Comparison of ENCODE assay signal across 16 cellular contexts in genomic region chr2:20599001-20599600, GRCh38. TPM values are rescaled to one million over a fixed set of nuclear protein-coding genes. Genes with fewer than 3 reads are reported as not detected.
DNase-seq lines count a peak whose midpoint lies in the region; ATAC-seq, FAIRE-seq and TF ChIP-seq lines count a peak whose summit lies in the region.
"Had no signal": no experiment of that assay in that cellular context is flagged by ENCODE, and none has a peak within 500 bp of the region (broad histone marks: within the 10 kb centered on the region; RNA-seq: fewer than 3 reads in every experiment).

No MANE protein-coding gene starts in this region.

- H3K27me3 ChIP-seq in thyroid gland = no peaks in the 10 kb centered on the region

- no peaks in the 10 kb centered on the region for H3K36me3 ChIP-seq in thyroid gland

- no peak overlapping the region for H3K4me3 ChIP-seq in thyroid gland (replicated peaks in 1 of 3)
- H3K4me3 ChIP-seq: mucosa of descending colon had no signal

- DNase-seq in amygdala (lab: John Stamatoyannopoulos, UW) = peak in 44 of 56 donors; percentile 25 to 81 (median 56)
- peak; percentile 38 to 88 (median 74) for DNase-seq in head of caudate nucleus
- DNase-seq in mucosa of gallbladder (ENCODE audit: low spot score) = peak; percentile 49
- DNase-seq in thyroid gland = peak; percentile 53 to 72
- no peak for DNase-seq in D721Med (ENCODE audit: insufficient read length, low spot score)
- DNase-seq in NCI-H1694 treated with DMSO at 0.1 percent for 48 hours (lab: John Stamatoyannopoulos, UW) = no peak
- DNase-seq: activated CD8-positive, alpha-beta memory T cell treated with anti-CD3 and anti-CD28 coated beads for 24 hours; DMS 273 treated with DMSO at 0.1 percent for 48 hours; NCI-H1417 treated with DMSO at 0.1 percent for 48 hours; NCI-H774; stimulated activated CD4-positive, alpha-beta T cell treated with anti-CD3 and anti-CD28 coated beads, Interleukin-15, amount 100 ng/mL, for 24 hours; stimulated activated naive B cell treated with anti-CD40 and anti-IgM and Interleukin-4, amounts not matched to agents 10 μg/mL and 1 μg/mL and 100 μg/mL, for 72 hours; T-cell had no signal

- FAIRE-seq in D721Med (lab: Jason Lieb, UNC) = no peak

- peak overlapping the region; percentile 44 to 70 (median 64) for H3K27ac ChIP-seq in thyroid gland

- 59 to 63% methylated on average over 8 to 12 of the region's 12 CpGs for WGBS in thyroid gland, 2 donors

- ATAC-seq in GM21786 (IDR thresholded peaks at IDR 0.05; ENCODE audit: unreplicated experiment) (no peak), GM18505 (IDR thresholded peaks at IDR 0.05; ENCODE audit: unreplicated experiment) (no peak)
- ATAC-seq: mucosa of descending colon; stimulated activated naive B cell treated with anti-CD40 and anti-IgM and Interleukin-4, amounts not matched to agents 10 μg/mL and 1 μg/mL and 100 μg/mL, for 72 hours; T-cell had no signal

- intact Hi-C loops in head of caudate nucleus (cut with DNase I) (loop anchor here (10.0 kb wide), 1 partner anchor 74 kb away; no protein-coding TSS in a partner anchor), thyroid gland (cut with DNase I) (no loop called here)

- no peaks in the 10 kb centered on the region for H3K9me3 ChIP-seq in thyroid gland
- H3K9me3 ChIP-seq: mucosa of descending colon had no signal

- peaks cover 11 to 62% of the 10 kb centered on the region in 2 donors for H3K4me1 ChIP-seq in thyroid gland

- TF ChIP-seq CTCF in thyroid gland (IDR thresholded peaks at IDR 0.05) (no peak), D721Med (IDR thresholded peaks at IDR 0.05; ENCODE audit: insufficient read depth, missing control alignments) (no peak)

- TF ChIP-seq POLR2A in thyroid gland (IDR thresholded peaks at IDR 0.05) (no peak), GM18505 (IDR thresholded peaks at IDR 0.05; ENCODE audit: borderline replicate concordance, extremely low read depth, insufficient read depth, insufficient read length) (no peak)

RNA-seq across cellular contexts. Expression of gene HS1BP3, which starts 51.8 kb away (rescaled TPM):
- total RNA-seq in mucosa of gallbladder = 50.3 TPM
- 10 to 100 TPM; 30.8 to 42.7 (median 41.7) TPM for total RNA-seq in thyroid gland

Comparison
In these comparisons a context has a peak if more than half of its experiments do, and no peak if none do; other contexts are left out.
1. DNase-seq: peak in amygdala (44 of 56), head of caudate nucleus (42 of 42), mucosa of gallbladder (single experiment) and thyroid gland (2 of 2); none in D721Med (single experiment) and NCI-H1694 treated with DMSO at 0.1 percent for 48 hours (single experiment).